Comparison of ENCODE assay signal across 1 cellular context in the genomic region with DNA sequence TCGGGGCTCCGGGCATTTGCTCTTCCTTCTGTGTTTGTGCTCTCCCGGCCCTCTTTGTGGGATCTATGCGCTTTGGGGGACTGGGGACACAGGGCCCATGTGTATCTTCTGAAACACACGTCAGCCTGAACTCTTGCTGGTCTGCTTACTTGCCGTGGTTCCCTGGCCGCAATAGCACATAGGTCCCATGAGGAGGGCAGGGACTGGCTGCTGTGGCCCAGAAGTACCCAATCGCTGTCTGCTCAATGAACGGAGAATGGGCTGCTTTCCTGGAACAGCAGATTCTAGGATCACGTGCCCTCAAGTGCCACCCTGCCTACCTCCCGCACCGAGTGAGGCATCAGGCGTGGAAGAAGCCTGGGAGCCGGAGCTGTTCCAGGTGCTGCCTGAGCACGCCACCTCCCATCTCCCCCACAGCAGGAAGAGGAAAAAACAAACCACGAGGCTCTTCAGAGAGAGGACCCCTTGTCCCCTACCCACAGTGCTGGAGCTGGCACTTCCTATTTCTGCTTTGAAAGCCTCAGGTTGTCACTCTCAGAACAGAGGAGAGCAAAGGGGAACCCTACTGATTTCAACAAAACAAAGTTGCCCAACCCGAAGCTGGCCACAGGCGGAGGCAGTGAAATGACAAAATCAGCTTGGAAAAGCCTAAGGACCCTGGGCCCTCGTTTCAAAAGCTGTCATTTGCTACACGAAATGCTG.
TF ChIP-seq lines count a peak whose summit lies in the region.

No MANE protein-coding gene starts in this region.

TF ChIP-seq in K562, 482 proteins besides CTCF, POLR2A, EP300 and RAD21 (continued from another document and continues in another):
- TF ChIP-seq, protein P1, sequence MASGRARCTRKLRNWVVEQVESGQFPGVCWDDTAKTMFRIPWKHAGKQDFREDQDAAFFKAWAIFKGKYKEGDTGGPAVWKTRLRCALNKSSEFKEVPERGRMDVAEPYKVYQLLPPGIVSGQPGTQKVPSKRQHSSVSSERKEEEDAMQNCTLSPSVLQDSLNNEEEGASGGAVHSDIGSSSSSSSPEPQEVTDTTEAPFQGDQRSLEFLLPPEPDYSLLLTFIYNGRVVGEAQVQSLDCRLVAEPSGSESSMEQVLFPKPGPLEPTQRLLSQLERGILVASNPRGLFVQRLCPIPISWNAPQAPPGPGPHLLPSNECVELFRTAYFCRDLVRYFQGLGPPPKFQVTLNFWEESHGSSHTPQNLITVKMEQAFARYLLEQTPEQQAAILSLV (tag; IDR thresholded peaks at IDR 0.05): no peak
- TF ChIP-seq HLTF (IDR thresholded peaks at IDR 0.05) (no peak), NUFIP1 (IDR thresholded peaks at IDR 0.05; ENCODE audit: partially characterized antibody) (no peak), SAFB2 (IDR thresholded peaks at IDR 0.05; ENCODE audit: borderline replicate concordance, low read depth, low read length, severe bottlenecking) (no peak), MEF2D (tag; conservative IDR thresholded peaks at IDR 0.05; ENCODE audit: low read depth) (no peak), BHLHE40 (IDR thresholded peaks at IDR 0.05; ENCODE audit: low read length) (peak; percentile 65), ETV5 (CRISPR knock-in tag; IDR thresholded peaks at IDR 0.05; ENCODE audit: low read depth) (0 out of 2 replicates have a peak, but pooled peaks have one; percentile 41), STAT5B (CRISPR knock-in tag; IDR thresholded peaks at IDR 0.05) (no peak), TARDBP (IDR thresholded peaks at IDR 0.05) (no peak), KLF6 (CRISPR knock-in tag; IDR thresholded peaks at IDR 0.05; ENCODE audit: borderline replicate concordance) (no peak), NR2C2 (CRISPR knock-in tag; IDR thresholded peaks at IDR 0.05) (no peak), NR2C2 (tag; IDR thresholded peaks at IDR 0.05) (no peak), SMARCE1 (IDR thresholded peaks at IDR 0.05) (no peak), MECOM (CRISPR knock-in tag; IDR thresholded peaks at IDR 0.05) (no peak), CEBPG (CRISPR knock-in tag; IDR thresholded peaks at IDR 0.05) (no peak), CEBPG (tag; conservative IDR thresholded peaks at IDR 0.05 in 1 of 2, IDR thresholded peaks at IDR 0.05 in 1 of 2) (0 out of 4 replicates have a peak, but pooled peaks of 1 of the 2 experiments have one; percentile 14), KDM4B (IDR thresholded peaks at IDR 0.05; ENCODE audit: borderline replicate concordance in 2 of 2, low read depth in 1 of 2) (no peak), CEBPB (tag; IDR thresholded peaks at IDR 0.05) (peak; percentile 62; the same call in 1 of the 2 replicates), JUND (IDR thresholded peaks at IDR 0.05; ENCODE audit: borderline replicate concordance, low read depth, low read length) (no peak), JUND (tag; IDR thresholded peaks at IDR 0.05; ENCODE audit: borderline replicate concordance, low read depth, low read length) (no peak), U2AF2 (optimal IDR thresholded peaks at IDR 0.05; ENCODE audit: low read depth, low read length) (no peak), ZNF347 (CRISPR knock-in tag; IDR thresholded peaks at IDR 0.05; ENCODE audit: low read depth) (no peak), PHF20 (IDR thresholded peaks at IDR 0.05; ENCODE audit: partially characterized antibody) (no peak), JUN (IDR thresholded peaks at IDR 0.05; ENCODE audit: borderline replicate concordance, low read depth, low read length) (no peak), JUN (CRISPR knock-in tag; IDR thresholded peaks at IDR 0.05; ENCODE audit: borderline replicate concordance) (no peak), ESRRB (CRISPR knock-in tag; IDR thresholded peaks at IDR 0.05; ENCODE audit: borderline replicate concordance) (no peak), SETDB1 (IDR thresholded peaks at IDR 0.05; ENCODE audit: low read length) (no peak), YY1 (IDR thresholded peaks at IDR 0.05; ENCODE audit: borderline replicate concordance in 1 of 3, control insufficient read depth in 1 of 3, extremely low read depth in 1 of 3, insufficient read depth in 3 of 3, insufficient read length in 1 of 3, insufficient replicate concordance in 2 of 3, low read depth in 1 of 3, low read length in 2 of 3) (no peak), DIDO1 (tag; IDR thresholded peaks at IDR 0.05; ENCODE audit: low read depth) (no peak), RBFOX2 (IDR thresholded peaks at IDR 0.05; ENCODE audit: low read depth, low read length) (peak; percentile 13; the same call in 1 of the 2 replicates), FOXJ3 (CRISPR knock-in tag; IDR thresholded peaks at IDR 0.05) (no peak)
- TF ChIP-seq, protein P2, sequence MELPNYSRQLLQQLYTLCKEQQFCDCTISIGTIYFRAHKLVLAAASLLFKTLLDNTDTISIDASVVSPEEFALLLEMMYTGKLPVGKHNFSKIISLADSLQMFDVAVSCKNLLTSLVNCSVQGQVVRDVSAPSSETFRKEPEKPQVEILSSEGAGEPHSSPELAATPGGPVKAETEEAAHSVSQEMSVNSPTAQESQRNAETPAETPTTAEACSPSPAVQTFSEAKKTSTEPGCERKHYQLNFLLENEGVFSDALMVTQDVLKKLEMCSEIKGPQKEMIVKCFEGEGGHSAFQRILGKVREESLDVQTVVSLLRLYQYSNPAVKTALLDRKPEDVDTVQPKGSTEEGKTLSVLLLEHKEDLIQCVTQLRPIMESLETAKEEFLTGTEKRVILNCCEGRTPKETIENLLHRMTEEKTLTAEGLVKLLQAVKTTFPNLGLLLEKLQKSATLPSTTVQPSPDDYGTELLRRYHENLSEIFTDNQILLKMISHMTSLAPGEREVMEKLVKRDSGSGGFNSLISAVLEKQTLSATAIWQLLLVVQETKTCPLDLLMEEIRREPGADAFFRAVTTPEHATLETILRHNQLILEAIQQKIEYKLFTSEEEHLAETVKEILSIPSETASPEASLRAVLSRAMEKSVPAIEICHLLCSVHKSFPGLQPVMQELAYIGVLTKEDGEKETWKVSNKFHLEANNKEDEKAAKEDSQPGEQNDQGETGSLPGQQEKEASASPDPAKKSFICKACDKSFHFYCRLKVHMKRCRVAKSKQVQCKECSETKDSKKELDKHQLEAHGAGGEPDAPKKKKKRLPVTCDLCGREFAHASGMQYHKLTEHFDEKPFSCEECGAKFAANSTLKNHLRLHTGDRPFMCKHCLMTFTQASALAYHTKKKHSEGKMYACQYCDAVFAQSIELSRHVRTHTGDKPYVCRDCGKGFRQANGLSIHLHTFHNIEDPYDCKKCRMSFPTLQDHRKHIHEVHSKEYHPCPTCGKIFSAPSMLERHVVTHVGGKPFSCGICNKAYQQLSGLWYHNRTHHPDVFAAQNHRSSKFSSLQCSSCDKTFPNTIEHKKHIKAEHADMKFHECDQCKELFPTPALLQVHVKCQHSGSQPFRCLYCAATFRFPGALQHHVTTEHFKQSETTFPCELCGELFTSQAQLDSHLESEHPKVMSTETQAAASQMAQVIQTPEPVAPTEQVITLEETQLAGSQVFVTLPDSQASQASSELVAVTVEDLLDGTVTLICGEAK (IDR thresholded peaks at IDR 0.05): no peak
- TF ChIP-seq, protein P2 (CRISPR knock-in tag; IDR thresholded peaks at IDR 0.05): no peak
- TF ChIP-seq, protein P3, sequence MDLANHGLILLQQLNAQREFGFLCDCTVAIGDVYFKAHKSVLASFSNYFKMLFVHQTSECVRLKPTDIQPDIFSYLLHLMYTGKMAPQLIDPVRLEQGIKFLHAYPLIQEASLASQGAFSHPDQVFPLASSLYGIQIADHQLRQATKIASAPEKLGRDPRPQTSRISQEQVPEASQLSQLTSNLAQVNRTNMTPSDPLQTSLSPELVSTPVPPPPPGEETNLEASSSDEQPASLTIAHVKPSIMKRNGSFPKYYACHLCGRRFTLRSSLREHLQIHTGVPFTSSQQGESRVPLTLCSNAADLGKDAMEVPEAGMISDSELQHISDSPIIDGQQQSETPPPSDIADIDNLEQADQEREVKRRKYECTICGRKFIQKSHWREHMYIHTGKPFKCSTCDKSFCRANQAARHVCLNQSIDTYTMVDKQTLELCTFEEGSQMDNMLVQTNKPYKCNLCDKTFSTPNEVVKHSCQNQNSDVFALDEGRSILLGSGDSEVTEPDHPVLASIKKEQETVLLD (IDR thresholded peaks at IDR 0.05): no peak
- TF ChIP-seq, protein P4, sequence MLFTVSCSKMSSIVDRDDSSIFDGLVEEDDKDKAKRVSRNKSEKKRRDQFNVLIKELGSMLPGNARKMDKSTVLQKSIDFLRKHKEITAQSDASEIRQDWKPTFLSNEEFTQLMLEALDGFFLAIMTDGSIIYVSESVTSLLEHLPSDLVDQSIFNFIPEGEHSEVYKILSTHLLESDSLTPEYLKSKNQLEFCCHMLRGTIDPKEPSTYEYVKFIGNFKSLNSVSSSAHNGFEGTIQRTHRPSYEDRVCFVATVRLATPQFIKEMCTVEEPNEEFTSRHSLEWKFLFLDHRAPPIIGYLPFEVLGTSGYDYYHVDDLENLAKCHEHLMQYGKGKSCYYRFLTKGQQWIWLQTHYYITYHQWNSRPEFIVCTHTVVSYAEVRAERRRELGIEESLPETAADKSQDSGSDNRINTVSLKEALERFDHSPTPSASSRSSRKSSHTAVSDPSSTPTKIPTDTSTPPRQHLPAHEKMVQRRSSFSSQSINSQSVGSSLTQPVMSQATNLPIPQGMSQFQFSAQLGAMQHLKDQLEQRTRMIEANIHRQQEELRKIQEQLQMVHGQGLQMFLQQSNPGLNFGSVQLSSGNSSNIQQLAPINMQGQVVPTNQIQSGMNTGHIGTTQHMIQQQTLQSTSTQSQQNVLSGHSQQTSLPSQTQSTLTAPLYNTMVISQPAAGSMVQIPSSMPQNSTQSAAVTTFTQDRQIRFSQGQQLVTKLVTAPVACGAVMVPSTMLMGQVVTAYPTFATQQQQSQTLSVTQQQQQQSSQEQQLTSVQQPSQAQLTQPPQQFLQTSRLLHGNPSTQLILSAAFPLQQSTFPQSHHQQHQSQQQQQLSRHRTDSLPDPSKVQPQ (CRISPR knock-in tag; IDR thresholded peaks at IDR 0.05; ENCODE audit: borderline replicate concordance): no peak
- TF ChIP-seq, protein P5, sequence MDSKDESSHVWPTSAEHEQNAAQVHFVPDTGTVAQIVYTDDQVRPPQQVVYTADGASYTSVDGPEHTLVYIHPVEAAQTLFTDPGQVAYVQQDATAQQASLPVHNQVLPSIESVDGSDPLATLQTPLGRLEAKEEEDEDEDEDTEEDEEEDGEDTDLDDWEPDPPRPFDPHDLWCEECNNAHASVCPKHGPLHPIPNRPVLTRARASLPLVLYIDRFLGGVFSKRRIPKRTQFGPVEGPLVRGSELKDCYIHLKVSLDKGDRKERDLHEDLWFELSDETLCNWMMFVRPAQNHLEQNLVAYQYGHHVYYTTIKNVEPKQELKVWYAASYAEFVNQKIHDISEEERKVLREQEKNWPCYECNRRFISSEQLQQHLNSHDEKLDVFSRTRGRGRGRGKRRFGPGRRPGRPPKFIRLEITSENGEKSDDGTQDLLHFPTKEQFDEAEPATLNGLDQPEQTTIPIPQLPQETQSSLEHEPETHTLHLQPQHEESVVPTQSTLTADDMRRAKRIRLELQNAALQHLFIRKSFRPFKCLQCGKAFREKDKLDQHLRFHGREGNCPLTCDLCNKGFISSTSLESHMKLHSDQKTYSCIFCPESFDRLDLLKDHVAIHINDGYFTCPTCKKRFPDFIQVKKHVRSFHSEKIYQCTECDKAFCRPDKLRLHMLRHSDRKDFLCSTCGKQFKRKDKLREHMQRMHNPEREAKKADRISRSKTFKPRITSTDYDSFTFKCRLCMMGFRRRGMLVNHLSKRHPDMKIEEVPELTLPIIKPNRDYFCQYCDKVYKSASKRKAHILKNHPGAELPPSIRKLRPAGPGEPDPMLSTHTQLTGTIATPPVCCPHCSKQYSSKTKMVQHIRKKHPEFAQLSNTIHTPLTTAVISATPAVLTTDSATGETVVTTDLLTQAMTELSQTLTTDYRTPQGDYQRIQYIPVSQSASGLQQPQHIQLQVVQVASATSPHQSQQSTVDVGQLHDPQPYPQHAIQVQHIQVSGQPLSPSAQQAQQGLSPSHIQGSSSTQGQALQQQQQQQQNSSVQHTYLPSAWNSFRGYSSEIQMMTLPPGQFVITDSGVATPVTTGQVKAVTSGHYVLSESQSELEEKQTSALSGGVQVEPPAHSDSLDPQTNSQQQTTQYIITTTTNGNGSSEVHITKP (IDR thresholded peaks at IDR 0.05; ENCODE audit: partially characterized antibody): no peak
- TF ChIP-seq, protein P6, sequence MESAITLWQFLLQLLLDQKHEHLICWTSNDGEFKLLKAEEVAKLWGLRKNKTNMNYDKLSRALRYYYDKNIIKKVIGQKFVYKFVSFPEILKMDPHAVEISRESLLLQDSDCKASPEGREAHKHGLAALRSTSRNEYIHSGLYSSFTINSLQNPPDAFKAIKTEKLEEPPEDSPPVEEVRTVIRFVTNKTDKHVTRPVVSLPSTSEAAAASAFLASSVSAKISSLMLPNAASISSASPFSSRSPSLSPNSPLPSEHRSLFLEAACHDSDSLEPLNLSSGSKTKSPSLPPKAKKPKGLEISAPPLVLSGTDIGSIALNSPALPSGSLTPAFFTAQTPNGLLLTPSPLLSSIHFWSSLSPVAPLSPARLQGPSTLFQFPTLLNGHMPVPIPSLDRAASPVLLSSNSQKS (CRISPR knock-in tag; IDR thresholded peaks at IDR 0.05): no peak
- TF ChIP-seq, protein P7, sequence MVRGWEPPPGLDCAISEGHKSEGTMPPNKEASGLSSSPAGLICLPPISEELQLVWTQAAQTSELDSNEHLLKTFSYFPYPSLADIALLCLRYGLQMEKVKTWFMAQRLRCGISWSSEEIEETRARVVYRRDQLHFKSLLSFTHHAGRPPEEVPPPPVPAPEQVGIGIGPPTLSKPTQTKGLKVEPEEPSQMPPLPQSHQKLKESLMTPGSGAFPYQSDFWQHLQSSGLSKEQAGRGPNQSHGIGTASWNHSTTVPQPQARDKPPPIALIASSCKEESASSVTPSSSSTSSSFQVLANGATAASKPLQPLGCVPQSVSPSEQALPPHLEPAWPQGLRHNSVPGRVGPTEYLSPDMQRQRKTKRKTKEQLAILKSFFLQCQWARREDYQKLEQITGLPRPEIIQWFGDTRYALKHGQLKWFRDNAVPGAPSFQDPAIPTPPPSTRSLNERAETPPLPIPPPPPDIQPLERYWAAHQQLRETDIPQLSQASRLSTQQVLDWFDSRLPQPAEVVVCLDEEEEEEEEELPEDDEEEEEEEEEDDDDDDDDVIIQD (CRISPR knock-in tag; IDR thresholded peaks at IDR 0.05): no peak
